ENCODE assay signal across 15 cellular contexts in genomic region chr3:34387831-34388564, GRCh38.
DNase-seq lines count a peak whose midpoint lies in the region; ATAC-seq lines count a peak whose summit lies in the region.
"Had no signal": no experiment of that assay in that cellular context is flagged by ENCODE, and none has a peak within 500 bp of the region (broad histone marks: within the 10 kb centered on the region; RNA-seq: fewer than 3 reads in every experiment).

No MANE protein-coding gene starts in this region.

- DNase-seq in Right ventricle myocardium inferior (ENCODE audit: missing footprints): no peak
- DNase-seq in right cardiac atrium: no peak
- peak; percentile 99 for DNase-seq in cerebellar cortex (ENCODE audit: low spot score)
- DNase-seq in left kidney (ENCODE audit: low read depth, low spot score): peak; percentile 46
- DNase-seq in superior temporal gyrus (ENCODE audit: extremely low spot score): peak; percentile 70
- no peak for DNase-seq in MG63
- DNase-seq: activated CD4-positive, alpha-beta T cell treated with anti-CD3 and anti-CD28 coated beads for 36 hours; COR-L47; erythroblast; GM23248; NCI-H1105 treated with DMSO at 0.1 percent for 48 hours; stomach; T-helper 1 cell had no signal

- intact Hi-C loops in Right ventricle myocardium inferior (cut with DNase I) (no loop called here), right cardiac atrium (cut with DNase I) (no loop called here)

- 47% methylated on average over 7 of the region's 7 CpGs for WGBS in right cardiac atrium

- H3K27ac ChIP-seq in right cardiac atrium (ENCODE audit: low read length): no peak overlapping the region
- H3K27ac ChIP-seq: GM23248, stomach had no signal

- H3K9me3 ChIP-seq in right cardiac atrium (ENCODE audit: control insufficient read depth, low read length) (no peaks in the 10 kb centered on the region), MG63 (no peaks in the 10 kb centered on the region)
- H3K9me3 ChIP-seq: stomach had no signal

- no peaks in the 10 kb centered on the region for H3K4me1 ChIP-seq in right cardiac atrium (ENCODE audit: control insufficient read depth, insufficient read depth, low read length)
- H3K4me1 ChIP-seq: stomach had no signal

- no peak overlapping the region for H3K4me3 ChIP-seq in right cardiac atrium (ENCODE audit: low read length)
- H3K4me3 ChIP-seq in MG63: no peak overlapping the region
- H3K4me3 ChIP-seq: GM23248, stomach had no signal

- no peaks in the 10 kb centered on the region for H3K36me3 ChIP-seq in MG63
- H3K36me3 ChIP-seq: stomach had no signal

- ATAC-seq in Right ventricle myocardium inferior (peak; percentile 46), right cardiac atrium (no peak), HG02852 (IDR thresholded peaks at IDR 0.05; ENCODE audit: unreplicated experiment) (no peak), HG03108 (IDR thresholded peaks at IDR 0.05; ENCODE audit: unreplicated experiment) (no peak)
- ATAC-seq: activated CD4-positive, alpha-beta T cell treated with anti-CD3 and anti-CD28 coated beads for 36 hours had no signal

- H3K27me3 ChIP-seq in right cardiac atrium (ENCODE audit: control insufficient read depth, insufficient read depth) (no peaks in the 10 kb centered on the region), MG63 (no peaks in the 10 kb centered on the region)
- H3K27me3 ChIP-seq: stomach had no signal

Comparison
In these comparisons a context has a peak if more than half of its experiments do, and no peak if none do; other contexts are left out.
1. DNase-seq: peak in cerebellar cortex (single experiment), left kidney (single experiment) and superior temporal gyrus (single experiment); none in Right ventricle myocardium inferior (single experiment), right cardiac atrium (0 of 3) and MG63 (single experiment).